Comparison of ENCODE assay signal across 18 cellular contexts in genomic region chr1:160454371-160455152, GRCh38. TPM values are rescaled to one million over a fixed set of nuclear protein-coding genes. Genes with fewer than 3 reads are reported as not detected.
A peak's percentile ranks its signal among the peaks of the same experiment; 100 is the strongest.
DNase-seq lines count a peak whose midpoint lies in the region; ATAC-seq and TF ChIP-seq lines count a peak whose summit lies in the region.
"Had no signal": no experiment of that assay in that cellular context is flagged by ENCODE, and none has a peak within 500 bp of the region (broad histone marks: within the 10 kb centered on the region; RNA-seq: fewer than 3 reads in every experiment).

No MANE protein-coding gene starts in this region.

- no peaks in the 10 kb centered on the region for H3K9me2 ChIP-seq in SK-N-SH

- H3K27me3 ChIP-seq in SK-N-SH (ENCODE audit: insufficient read depth) = peaks cover 9% of the 10 kb centered on the region; the same call in 1 of the 2 replicates
- no peaks in the 10 kb centered on the region for H3K27me3 ChIP-seq in smooth muscle cell (ENCODE audit: low read depth)

- H3K36me3 Mint-ChIP-seq in activated T-helper 17 cell treated with anti-CD3 and anti-CD28 coated beads, Interleukin-2, amount 50 U/mL, for 72 hours (ENCODE audit: low read depth) = no peaks in the 10 kb centered on the region
- H3K36me3 Mint-ChIP-seq: brain, immature natural killer cell, WTC11 had no signal

- no peak for TF ChIP-seq EP300 in SK-N-SH (IDR thresholded peaks at IDR 0.05; ENCODE audit: borderline replicate concordance in 1 of 2, low read depth in 1 of 2, low read length in 1 of 2)

- H3K4me1 Mint-ChIP-seq in activated T-helper 17 cell treated with anti-CD3 and anti-CD28 coated beads, Interleukin-2, amount 50 U/mL, for 72 hours = peaks cover 54% of the 10 kb centered on the region
- H3K4me1 Mint-ChIP-seq in stimulated activated naive CD8-positive, alpha-beta T cell treated with anti-CD3 and anti-CD28 coated beads, Interleukin-15, amount 100 ng/mL, for 72 hours = peaks cover 87% of the 10 kb centered on the region
- H3K4me1 Mint-ChIP-seq: brain, immature natural killer cell had no signal

- H3F3A ChIP-seq in SK-N-SH (replicated peaks; ENCODE audit: insufficient read depth) = no peaks in the 10 kb centered on the region
- H3F3A ChIP-seq in smooth muscle cell (ENCODE audit: low read depth) = no peaks in the 10 kb centered on the region

- POLR2A ChIA-PET in SK-N-SH (lab: Yijun Ruan, JAX) = no interaction called here

- H2AFZ ChIP-seq in SK-N-SH (ENCODE audit: low read depth) (no peak overlapping the region), smooth muscle cell (ENCODE audit: low read depth) (no peak overlapping the region)

- peak; percentile 60 for ATAC-seq in HG02610 (IDR thresholded peaks at IDR 0.05; ENCODE audit: unreplicated experiment)
- peak; percentile 78 for ATAC-seq in activated T-helper 17 cell treated with anti-CD3 and anti-CD28 coated beads, Interleukin-2, amount 50 U/mL, for 72 hours (replicated peaks)
- peak; percentile 93 for ATAC-seq in stimulated activated naive CD8-positive, alpha-beta T cell treated with anti-CD3 and anti-CD28 coated beads, Interleukin-15, amount 100 ng/mL, for 72 hours
- ATAC-seq: WTC11 had no signal

- TF ChIP-seq CTCF in SK-N-SH (IDR thresholded peaks at IDR 0.05) (no peak), smooth muscle cell (IDR thresholded peaks at IDR 0.05; ENCODE audit: borderline replicate concordance, insufficient read depth, poor library complexity, severe bottlenecking) (no peak)

- DNase-seq in stimulated activated CD4-positive, alpha-beta T cell treated with anti-CD3 and anti-CD28 coated beads, Interleukin-1b, Interleukin-23, amount 100 ng/mL, for 48 hours = peak; percentile 46
- DNase-seq in stimulated activated CD4-positive, alpha-beta T cell treated with anti-CD3 and anti-CD28 coated beads, Interleukin-4, amount 100 ng/mL, for 4 hours = no peak
- DNase-seq in stimulated activated naive CD8-positive, alpha-beta T cell treated with anti-CD3 and anti-CD28 coated beads, Interleukin-15, amount 100 ng/mL, for 72 hours = peak in 1 of 2 donors; percentile 66
- no peak for DNase-seq in LoVo (ENCODE audit: low spot score)
- DNase-seq in SK-N-SH = no peak
- DNase-seq in smooth muscle cell (lab: John Stamatoyannopoulos, UW; ENCODE audit: unreplicated experiment) = no peak
- DNase-seq: activated effector memory CD4-positive, alpha-beta T cell treated with Interleukin-2 at 50 U/mL for 16 hours; BE2C; DMS53; erythroblast; immature natural killer cell had no signal

- TF ChIP-seq RAD21 in SK-N-SH (IDR thresholded peaks at IDR 0.05; ENCODE audit: low read length) = no peak

- H3K36me3 ChIP-seq in SK-N-SH (replicated peaks in 1 of 2; ENCODE audit: control insufficient read depth in 1 of 2, insufficient read depth in 2 of 2, low read length in 1 of 2) (no peaks in the 10 kb centered on the region), smooth muscle cell (ENCODE audit: low read depth) (no peaks in the 10 kb centered on the region)
- H3K36me3 ChIP-seq: BE2C, thoracic aorta had no signal

- H3K9ac ChIP-seq in SK-N-SH (no peak overlapping the region), smooth muscle cell (ENCODE audit: low read depth) (no peak overlapping the region)

- H3K9me3 ChIP-seq in SK-N-SH = no peaks in the 10 kb centered on the region
- H3K9me3 ChIP-seq in smooth muscle cell (replicated peaks; ENCODE audit: low read depth) = no peaks in the 10 kb centered on the region
- H3K9me3 ChIP-seq: BE2C, thoracic aorta had no signal

- H3K4me3 Mint-ChIP-seq in activated T-helper 17 cell treated with anti-CD3 and anti-CD28 coated beads, Interleukin-2, amount 50 U/mL, for 72 hours = peak overlapping the region; percentile 75
- H3K4me3 Mint-ChIP-seq in stimulated activated naive CD8-positive, alpha-beta T cell treated with anti-CD3 and anti-CD28 coated beads, Interleukin-15, amount 100 ng/mL, for 72 hours = peak overlapping the region; percentile 36 to 72
- H3K4me3 Mint-ChIP-seq: brain; dendritic cell treated with granulocyte-macrophage colony-stimulating factor and Interleukin-4, amounts not matched to agents 40 ng/mL and 50 ng/mL, for 4 days; neural crest cell; WTC11 had no signal

- H3K4me3 ChIP-seq in SK-N-SH (ENCODE audit: low read depth in 2 of 2, low read length in 1 of 2) (no peak overlapping the region), smooth muscle cell (no peak overlapping the region)
- H3K4me3 ChIP-seq: thoracic aorta had no signal

- no peaks in the 10 kb centered on the region for H4K20me1 ChIP-seq in SK-N-SH (ENCODE audit: insufficient read depth)
- no peaks in the 10 kb centered on the region for H4K20me1 ChIP-seq in smooth muscle cell (ENCODE audit: low read depth)

- no peaks in the 10 kb centered on the region for H3K27me3 Mint-ChIP-seq in activated T-helper 17 cell treated with anti-CD3 and anti-CD28 coated beads, Interleukin-2, amount 50 U/mL, for 72 hours
- no peaks in the 10 kb centered on the region for H3K27me3 Mint-ChIP-seq in stimulated activated naive CD8-positive, alpha-beta T cell treated with anti-CD3 and anti-CD28 coated beads, Interleukin-15, amount 100 ng/mL, for 72 hours
- H3K27me3 Mint-ChIP-seq: dendritic cell treated with granulocyte-macrophage colony-stimulating factor and Interleukin-4, amounts not matched to agents 40 ng/mL and 50 ng/mL, for 4 days had no signal

- H3K4me1 ChIP-seq in SK-N-SH (ENCODE audit: control insufficient read depth in 1 of 2, insufficient read depth in 2 of 2, low read depth in 1 of 2, low read length in 1 of 2) = no peaks in the 10 kb centered on the region
- H3K4me1 ChIP-seq in smooth muscle cell (ENCODE audit: low read depth) = no peaks in the 10 kb centered on the region
- H3K4me1 ChIP-seq: BE2C had no signal

- no peaks in the 10 kb centered on the region for H3K9me3 Mint-ChIP-seq in activated T-helper 17 cell treated with anti-CD3 and anti-CD28 coated beads, Interleukin-2, amount 50 U/mL, for 72 hours
- no peaks in the 10 kb centered on the region for H3K9me3 Mint-ChIP-seq in stimulated activated naive CD8-positive, alpha-beta T cell treated with anti-CD3 and anti-CD28 coated beads, Interleukin-15, amount 100 ng/mL, for 72 hours
- H3K9me3 Mint-ChIP-seq: brain; dendritic cell treated with granulocyte-macrophage colony-stimulating factor and Interleukin-4, amounts not matched to agents 40 ng/mL and 50 ng/mL, for 4 days; immature natural killer cell; neural crest cell; WTC11 had no signal

- peak overlapping the region; percentile 95 for H3K27ac Mint-ChIP-seq in activated T-helper 17 cell treated with anti-CD3 and anti-CD28 coated beads, Interleukin-2, amount 50 U/mL, for 72 hours
- peak overlapping the region; percentile 84 to 93 for H3K27ac Mint-ChIP-seq in stimulated activated naive CD8-positive, alpha-beta T cell treated with anti-CD3 and anti-CD28 coated beads, Interleukin-15, amount 100 ng/mL, for 72 hours
- H3K27ac Mint-ChIP-seq: brain; dendritic cell treated with granulocyte-macrophage colony-stimulating factor and Interleukin-4, amounts not matched to agents 40 ng/mL and 50 ng/mL, for 4 days; immature natural killer cell; WTC11 had no signal

- no peak overlapping the region for H3K4me2 ChIP-seq in SK-N-SH
- H3K4me2 ChIP-seq in smooth muscle cell = no peak overlapping the region

- CTCF ChIA-PET in SK-N-SH (lab: Yijun Ruan, JAX) = no interaction called here

- H3K27ac ChIP-seq in SK-N-SH (ENCODE audit: low read depth in 2 of 2, low read length in 1 of 2) (no peak overlapping the region), smooth muscle cell (ENCODE audit: low read depth) (no peak overlapping the region)
- H3K27ac ChIP-seq: thoracic aorta had no signal

- 33% methylated on average over 6 of the region's 6 CpGs for WGBS in SK-N-SH (ENCODE audit: low lambda C conversion rate)
- 96% methylated on average over 6 of the region's 6 CpGs for WGBS in smooth muscle cell (ENCODE audit: low lambda C conversion rate)

- no peaks in the 10 kb centered on the region for H3K79me2 ChIP-seq in SK-N-SH (ENCODE audit: insufficient read depth)
- H3K79me2 ChIP-seq in smooth muscle cell (ENCODE audit: low read depth) = no peaks in the 10 kb centered on the region

TF ChIP-seq in SK-N-SH, 30 proteins besides CTCF, POLR2A, EP300 and RAD21 (continues in another document):
- no peak for TF ChIP-seq REST (IDR thresholded peaks at IDR 0.05; ENCODE audit: low read depth, low read length)
- TF ChIP-seq RXRA (IDR thresholded peaks at IDR 0.05; ENCODE audit: borderline replicate concordance, low read depth) = no peak
- TF ChIP-seq TCF12 (IDR thresholded peaks at IDR 0.05) = no peak
- TF ChIP-seq MEF2A (IDR thresholded peaks at IDR 0.05; ENCODE audit: borderline replicate concordance, low read depth) = no peak
- no peak for TF ChIP-seq RFX5 (IDR thresholded peaks at IDR 0.05; ENCODE audit: low read length)
- TF ChIP-seq JUND (IDR thresholded peaks at IDR 0.05) = no peak
- no peak for TF ChIP-seq NFIC (IDR thresholded peaks at IDR 0.05; ENCODE audit: borderline replicate concordance)
- TF ChIP-seq GATA2 (CRISPR knock-in tag; IDR thresholded peaks at IDR 0.05) = no peak

RNA-seq across cellular contexts. Expression of gene VANGL2, which starts 54.2 kb away (rescaled TPM):
- total RNA-seq in activated T-helper 17 cell treated with anti-CD3 and anti-CD28 coated beads, Interleukin-2, amount 50 U/mL, for 72 hours = not detected
- 13.4 and 17.5 TPM in 2 replicates for polyA plus RNA-seq in SK-N-SH (2012; rRNA removed)
- polyA plus RNA-seq in SK-N-SH (2012; cell fraction: cytosol; rRNA removed) = 9.1 and 11.0 TPM in 2 replicates
- 26.6 and 32.0 TPM in 2 replicates for polyA plus RNA-seq in SK-N-SH (2012; cell fraction: nucleus; rRNA removed)
- 12.2 and 12.6 TPM in 2 replicates for total RNA-seq in smooth muscle cell
- polyA plus RNA-seq in smooth muscle cell = 7.1 and 8.3 TPM in 2 replicates
- polyA plus RNA-seq: immature natural killer cell had no signal

Comparison
In these comparisons a context has a peak if more than half of its experiments do, and no peak if none do; other contexts are left out.
1. RNA of gene VANGL2, which starts 54.2 kb away (total RNA-seq): 12.2 to 12.6 TPM in smooth muscle cell; not detected in activated T-helper 17 cell treated with anti-CD3 and anti-CD28 coated beads, Interleukin-2, amount 50 U/mL, for 72 hours; every median in the first group is over 10 times any median in the second.
2. Peak in every context shown above with its lines, with median percentiles within 50 percentile points of each other: ATAC-seq.